Comparison of ENCODE assay signal across 10 cellular contexts in the genomic region with DNA sequence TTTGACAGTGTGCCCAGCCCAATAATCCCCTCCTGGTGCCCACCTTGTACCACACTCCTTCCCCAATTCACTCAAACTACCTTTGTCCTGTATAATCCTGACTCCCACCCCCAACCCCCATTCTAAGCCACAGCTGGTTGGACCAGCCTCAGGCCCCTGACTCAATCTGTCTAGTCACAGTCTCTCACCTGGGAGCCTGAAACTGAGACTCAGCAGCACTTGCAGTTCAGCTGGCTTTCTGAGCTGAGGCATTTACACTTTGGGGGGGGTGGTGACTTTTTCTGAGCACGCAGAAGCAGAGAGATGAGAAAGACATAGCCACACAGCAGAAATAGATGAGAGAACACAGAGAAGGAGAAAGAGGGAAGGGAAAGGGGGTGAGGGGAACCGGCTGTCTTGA.
DNase-seq lines count a peak whose midpoint lies in the region; ATAC-seq and TF ChIP-seq lines count a peak whose summit lies in the region.
"Had no signal": no experiment of that assay in that cellular context is flagged by ENCODE, and none has a peak within 500 bp of the region (broad histone marks: within the 10 kb centered on the region; RNA-seq: fewer than 3 reads in every experiment).

No MANE protein-coding gene starts in this region.

- peaks cover 7% of the 10 kb centered on the region for H3K9me3 Mint-ChIP-seq in activated naive CD4-positive, alpha-beta T cell treated with anti-CD3 and anti-CD28 coated beads, Interleukin-2, amount 50 U/mL, for 24 hours

- no TSS peak for BruUV-seq in A673 (replicated peaks; lab: Mats Ljungman, UMichigan)

- peaks cover 4% of the 10 kb centered on the region for H3K9me3 ChIP-seq in A673 (ENCODE audit: low read depth, low read length, poor library complexity, severe bottlenecking)

- H3K27me3 Mint-ChIP-seq in activated naive CD4-positive, alpha-beta T cell treated with anti-CD3 and anti-CD28 coated beads, Interleukin-2, amount 50 U/mL, for 24 hours = no peaks in the 10 kb centered on the region

- POLR2A ChIA-PET in A673 (lab: Charles Lee; ENCODE audit: low non-redundant PET) = no interaction called here

- no peaks in the 10 kb centered on the region for H3K27me3 ChIP-seq in A673 (replicated peaks; ENCODE audit: insufficient read depth, low read depth, low read length, poor library complexity)

- no peak for TF ChIP-seq CTCF in A673 (conservative IDR thresholded peaks at IDR 0.05; ENCODE audit: low read depth, low read length)

- H3K4me1 ChIP-seq in A673 (ENCODE audit: insufficient read depth, low read length, poor library complexity, severe bottlenecking) = no peaks in the 10 kb centered on the region

- peak overlapping the region; percentile 19 for H3K4me3 Mint-ChIP-seq in activated naive CD4-positive, alpha-beta T cell treated with anti-CD3 and anti-CD28 coated beads, Interleukin-2, amount 50 U/mL, for 24 hours

- ATAC-seq in GM18858 (IDR thresholded peaks at IDR 0.05; ENCODE audit: unreplicated experiment) (peak; percentile 84), GM19468 (IDR thresholded peaks at IDR 0.05; ENCODE audit: extremely low read depth, unreplicated experiment) (peak; percentile 66), HG03060 (IDR thresholded peaks at IDR 0.05; ENCODE audit: low read depth, unreplicated experiment) (peak; percentile 54)
- ATAC-seq: Right ventricle myocardium inferior had no signal

- peaks cover 22% of the 10 kb centered on the region for H3K4me1 Mint-ChIP-seq in activated naive CD4-positive, alpha-beta T cell treated with anti-CD3 and anti-CD28 coated beads, Interleukin-2, amount 50 U/mL, for 24 hours

- H3K27ac ChIP-seq in A673 (ENCODE audit: low read depth, low read length, poor library complexity, severe bottlenecking) = no peak overlapping the region
- no peak overlapping the region for H3K27ac ChIP-seq in caudate nucleus (ENCODE audit: low read depth, low read length)

- intact Hi-C loops in A673 (cut with micrococcal nuclease; ENCODE audit: unreplicated experiment) = no loop called here

- DNase-seq in A673 (ENCODE audit: low spot score) (no peak), HT-29 (ENCODE audit: low spot score) (no peak), NCI-H1092 treated with DMSO at 0.1 percent for 48 hours (lab: John Stamatoyannopoulos, UW) (no peak), caudate nucleus (lab: John Stamatoyannopoulos, UW) (no peak)
- DNase-seq: NCI-H1105 had no signal

- peak overlapping the region; percentile 74 for H3K27ac Mint-ChIP-seq in activated naive CD4-positive, alpha-beta T cell treated with anti-CD3 and anti-CD28 coated beads, Interleukin-2, amount 50 U/mL, for 24 hours

- CTCF ChIA-PET in A673 (lab: Charles Lee) = interaction anchor here (0.6 kb wide), 1 partner anchor 38 kb away, joined by 4 read pairs; no protein-coding TSS in a partner anchor

- H3K36me3 Mint-ChIP-seq in activated naive CD4-positive, alpha-beta T cell treated with anti-CD3 and anti-CD28 coated beads, Interleukin-2, amount 50 U/mL, for 24 hours = no peaks in the 10 kb centered on the region

- H3K4me3 ChIP-seq in A673 (ENCODE audit: low read depth, low read length, poor library complexity, severe bottlenecking) = no peak overlapping the region

- H3K36me3 ChIP-seq in A673 (ENCODE audit: insufficient read depth, low read length, poor library complexity, severe bottlenecking) = no peaks in the 10 kb centered on the region
